ENCODE assay signal across 1 cellular context in the genomic region with DNA sequence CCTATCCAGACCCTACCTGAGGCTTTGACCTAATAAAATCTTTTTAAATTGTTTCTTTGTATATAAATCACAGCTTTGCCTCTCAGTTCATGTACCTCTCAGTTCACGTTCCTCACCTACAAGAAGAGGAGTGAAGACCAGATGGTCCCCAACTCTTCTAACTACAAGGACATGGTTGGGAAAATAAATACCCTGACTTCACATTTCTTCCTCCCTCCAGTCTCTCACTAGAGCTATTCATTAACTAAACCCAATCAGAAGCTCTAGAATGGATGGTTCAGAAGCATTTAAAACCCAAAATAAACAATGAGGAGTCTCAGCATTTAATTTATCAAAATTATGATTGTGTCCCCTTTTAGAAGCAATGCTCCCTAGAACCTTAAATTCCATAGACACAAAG.
TF ChIP-seq lines count a peak whose summit lies in the region.

No MANE protein-coding gene starts in this region.

TF ChIP-seq in liver, 16 proteins besides CTCF, POLR2A, EP300 and RAD21 (continued from another document):
- TF ChIP-seq EGR1 (IDR thresholded peaks at IDR 0.05; ENCODE audit: low read depth in 2 of 2) (no peak), JUND (IDR thresholded peaks at IDR 0.05) (no peak), HNF4G (IDR thresholded peaks at IDR 0.05) (no peak), NR2F2 (IDR thresholded peaks at IDR 0.05) (no peak), HNF4A (conservative IDR thresholded peaks at IDR 0.05) (no peak), FOXA2 (IDR thresholded peaks at IDR 0.05) (no peak), TAF1 (conservative IDR thresholded peaks at IDR 0.05) (no peak)
- TF ChIP-seq, protein P1, sequence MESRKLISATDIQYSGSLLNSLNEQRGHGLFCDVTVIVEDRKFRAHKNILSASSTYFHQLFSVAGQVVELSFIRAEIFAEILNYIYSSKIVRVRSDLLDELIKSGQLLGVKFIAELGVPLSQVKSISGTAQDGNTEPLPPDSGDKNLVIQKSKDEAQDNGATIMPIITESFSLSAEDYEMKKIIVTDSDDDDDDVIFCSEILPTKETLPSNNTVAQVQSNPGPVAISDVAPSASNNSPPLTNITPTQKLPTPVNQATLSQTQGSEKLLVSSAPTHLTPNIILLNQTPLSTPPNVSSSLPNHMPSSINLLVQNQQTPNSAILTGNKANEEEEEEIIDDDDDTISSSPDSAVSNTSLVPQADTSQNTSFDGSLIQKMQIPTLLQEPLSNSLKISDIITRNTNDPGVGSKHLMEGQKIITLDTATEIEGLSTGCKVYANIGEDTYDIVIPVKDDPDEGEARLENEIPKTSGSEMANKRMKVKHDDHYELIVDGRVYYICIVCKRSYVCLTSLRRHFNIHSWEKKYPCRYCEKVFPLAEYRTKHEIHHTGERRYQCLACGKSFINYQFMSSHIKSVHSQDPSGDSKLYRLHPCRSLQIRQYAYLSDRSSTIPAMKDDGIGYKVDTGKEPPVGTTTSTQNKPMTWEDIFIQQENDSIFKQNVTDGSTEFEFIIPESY (IDR thresholded peaks at IDR 0.05), result no peak
TF ChIP-seq in liver: peak in this region for 0.
